In genomic region chr3:50226888-50227389, GRCh38 we compare ENCODE assay signal across 8 cellular contexts. TPM values are rescaled to one million over a fixed set of nuclear protein-coding genes. Genes with fewer than 3 reads are reported as not detected.
DNase-seq lines count a peak whose midpoint lies in the region; ATAC-seq, FAIRE-seq and TF ChIP-seq lines count a peak whose summit lies in the region.

No MANE protein-coding gene starts in this region.

- H3K9me3 Mint-ChIP-seq in chondrocyte (ENCODE audit: low read depth), result no peaks in the 10 kb centered on the region

- peak overlapping the region; percentile 92 for H3K4me3 Mint-ChIP-seq in chondrocyte (ENCODE audit: unreplicated experiment)

- H3K79me2 ChIP-seq in SK-N-SH (ENCODE audit: insufficient read depth), result no peaks in the 10 kb centered on the region

- H3F3A ChIP-seq in SK-N-SH (replicated peaks; ENCODE audit: insufficient read depth), result peaks cover 3% of the 10 kb centered on the region

- CTCF ChIA-PET in SK-N-SH (lab: Yijun Ruan, JAX), result interaction anchor here (0.6 to 61.6 kb wide), 20 partner anchors 19 to 162 kb away, joined by 3 to 1375 read pairs (median 6); partner anchors contain the start of genes GNAI2, GNAT1, IFRD2 and LSMEM2

- POLR2A ChIA-PET in SK-N-SH (lab: Yijun Ruan, JAX), result interaction anchor here (0.6 to 2.2 kb wide), 3 partner anchors 9 to 553 kb away, joined by 3 to 14 read pairs (median 4); partner anchors contain the start of gene GNAI2

- no peak for TF ChIP-seq CTCF in 22Rv1 (IDR thresholded peaks at IDR 0.05)
- TF ChIP-seq CTCF in SK-N-SH (IDR thresholded peaks at IDR 0.05), result no peak
- no peak for TF ChIP-seq CTCF in chondrocyte (IDR thresholded peaks at IDR 0.05)
- TF ChIP-seq CTCF in liver (IDR thresholded peaks at IDR 0.05; ENCODE audit: low read depth, low read length, missing input control), result no peak

- DNase-seq in GM12891 (ENCODE audit: insufficient read length, low spot score), result no peak
- no peak for DNase-seq in SK-N-SH
- no peak for DNase-seq in chondrocyte (ENCODE audit: low spot score)

- H3K9me3 ChIP-seq in SK-N-SH (no peaks in the 10 kb centered on the region), liver (ENCODE audit: control insufficient read depth in 4 of 4, low read length in 3 of 4) (no peaks in the 10 kb centered on the region), subcutaneous abdominal adipose tissue (ENCODE audit: control insufficient read depth in 5 of 5, low read length in 5 of 5) (no peaks in the 10 kb centered on the region)

- no peak for FAIRE-seq in GM12891 (lab: Jason Lieb, UNC)

- H3K4me3 ChIP-seq in SK-N-SH (ENCODE audit: low read depth in 2 of 2, low read length in 1 of 2), result peak overlapping the region; percentile 73 to 77
- peak overlapping the region in 1 of 3 donors; percentile 77 for H3K4me3 ChIP-seq in liver (ENCODE audit: low read depth in 1 of 3, low read length in 3 of 3)
- peak overlapping the region; percentile 36 to 93 (median 59) for H3K4me3 ChIP-seq in subcutaneous abdominal adipose tissue (ENCODE audit: low read depth in 1 of 5, low read length in 5 of 5)

- H3K27me3 ChIP-seq in SK-N-SH (ENCODE audit: insufficient read depth) (peaks cover 7% of the 10 kb centered on the region; the same call in 1 of the 2 replicates), liver (ENCODE audit: control insufficient read depth in 4 of 4, insufficient read depth in 4 of 4, low read length in 3 of 4) (no peaks in the 10 kb centered on the region), subcutaneous abdominal adipose tissue (ENCODE audit: control insufficient read depth in 5 of 5, insufficient read depth in 4 of 5, low read length in 5 of 5) (peaks cover 0 to 4% (median 3%) of the 10 kb centered on the region in 5 donors)

- peak overlapping the region; percentile 95 for H2AFZ ChIP-seq in SK-N-SH (ENCODE audit: low read depth)

- H4K20me1 ChIP-seq in SK-N-SH (ENCODE audit: insufficient read depth), result no peaks in the 10 kb centered on the region

- peaks cover 0 to 9% of the 10 kb centered on the region in 2 experiments; a peak in 1 of 4 replicates for H3K4me1 ChIP-seq in SK-N-SH (ENCODE audit: control insufficient read depth in 1 of 2, insufficient read depth in 2 of 2, low read depth in 1 of 2, low read length in 1 of 2)
- H3K4me1 ChIP-seq in liver (ENCODE audit: control insufficient read depth in 4 of 4, insufficient read depth in 4 of 4, low read length in 3 of 4), result peaks cover 4 to 18% (median 12%) of the 10 kb centered on the region in 4 donors
- peaks cover 4 to 47% (median 26%) of the 10 kb centered on the region in 5 donors for H3K4me1 ChIP-seq in subcutaneous abdominal adipose tissue (ENCODE audit: control insufficient read depth in 5 of 5, insufficient read depth in 5 of 5, low read length in 5 of 5)

- H3K36me3 Mint-ChIP-seq in chondrocyte (ENCODE audit: low read depth), result no peaks in the 10 kb centered on the region

- H3K4me2 ChIP-seq in SK-N-SH, result peak overlapping the region; percentile 90

- H3K27ac ChIP-seq in 22Rv1 (peak overlapping the region; percentile 78), SK-N-SH (ENCODE audit: low read depth in 2 of 2, low read length in 1 of 2) (no peak overlapping the region; a peak in 1 of 4 replicates), liver (ENCODE audit: low read depth in 1 of 2, low read length in 2 of 2) (peak overlapping the region in 1 of 2 donors; percentile 37), subcutaneous abdominal adipose tissue (ENCODE audit: low read depth, low read length) (no peak overlapping the region)

- no peak for TF ChIP-seq EP300 in SK-N-SH (IDR thresholded peaks at IDR 0.05; ENCODE audit: borderline replicate concordance in 1 of 2, low read depth in 1 of 2, low read length in 1 of 2)

- H3K36me3 ChIP-seq in SK-N-SH (replicated peaks in 1 of 2; ENCODE audit: control insufficient read depth in 1 of 2, insufficient read depth in 2 of 2, low read length in 1 of 2), result no peaks in the 10 kb centered on the region
- H3K36me3 ChIP-seq in liver (ENCODE audit: control insufficient read depth in 4 of 4, insufficient read depth in 3 of 4, low read depth in 1 of 4, low read length in 3 of 4), result no peaks in the 10 kb centered on the region
- H3K36me3 ChIP-seq in subcutaneous abdominal adipose tissue (ENCODE audit: control insufficient read depth in 5 of 5, insufficient read depth in 5 of 5, low read length in 5 of 5), result no peaks in the 10 kb centered on the region

- peak; percentile 23 for ATAC-seq in HG03135 (IDR thresholded peaks at IDR 0.05; ENCODE audit: unreplicated experiment)
- no peak for ATAC-seq in HG03045 (IDR thresholded peaks at IDR 0.05; ENCODE audit: unreplicated experiment)

- H3K9ac ChIP-seq in SK-N-SH, result peak overlapping the region; percentile 46; the same call in 1 of the 2 replicates
- peak overlapping the region; percentile 36 to 44 for H3K9ac ChIP-seq in liver (ENCODE audit: low read depth in 1 of 2, low read length in 2 of 2)
- H3K9ac ChIP-seq in subcutaneous abdominal adipose tissue (ENCODE audit: low read length in 5 of 5), result peak overlapping the region in 3 of 5 donors; percentile 48 to 71 (median 63)

- peak overlapping the region; percentile 93 for H3K27ac Mint-ChIP-seq in chondrocyte (ENCODE audit: unreplicated experiment)

- 1% methylated on average over 27 of the region's 40 CpGs for WGBS in SK-N-SH (ENCODE audit: low lambda C conversion rate)
- WGBS in liver, result 2% methylated on average over 40 of the region's 40 CpGs

- TF ChIP-seq RAD21 in SK-N-SH (IDR thresholded peaks at IDR 0.05; ENCODE audit: low read length) (no peak), liver (IDR thresholded peaks at IDR 0.05) (no peak)

- TF ChIP-seq POLR2A in GM12891 (IDR thresholded peaks at IDR 0.05; ENCODE audit: low read depth, low read length), result no peak

- no peaks in the 10 kb centered on the region for H3K9me2 ChIP-seq in SK-N-SH

- peaks cover 22% of the 10 kb centered on the region for H3K4me1 Mint-ChIP-seq in chondrocyte (ENCODE audit: low read depth)

- H3K27me3 Mint-ChIP-seq in chondrocyte (ENCODE audit: low read depth), result peaks cover 9% of the 10 kb centered on the region

TF ChIP-seq in GM12891, 5 proteins besides CTCF, POLR2A, EP300 and RAD21:
- TF ChIP-seq SPI1 (IDR thresholded peaks at IDR 0.05; ENCODE audit: low read depth, low read length), result peak; percentile 55
- no peak for TF ChIP-seq PAX5 (IDR thresholded peaks at IDR 0.05; ENCODE audit: insufficient read depth, low read length, severe bottlenecking)

TF ChIP-seq in SK-N-SH, 30 proteins besides CTCF, POLR2A, EP300 and RAD21 (continues in another document):
- no peak for TF ChIP-seq RCOR1 (IDR thresholded peaks at IDR 0.05; ENCODE audit: low read length)
- TF ChIP-seq TAF1 (IDR thresholded peaks at IDR 0.05; ENCODE audit: borderline replicate concordance, low read depth, low read length), result no peak

TF ChIP-seq in liver, 16 proteins besides CTCF, POLR2A, EP300 and RAD21 (continues in another document):
- no peak for TF ChIP-seq YY1 (IDR thresholded peaks at IDR 0.05)
- TF ChIP-seq FOXA1 (IDR thresholded peaks at IDR 0.05), result no peak
- TF ChIP-seq HNF4A (conservative IDR thresholded peaks at IDR 0.05), result no peak
- no peak for TF ChIP-seq FOXA2 (IDR thresholded peaks at IDR 0.05)

RNA-seq across cellular contexts. Expression of gene GNAI2, which starts 9.1 kb away (rescaled TPM):
- 177 TPM for polyA plus RNA-seq in GM12891 (2012; ENCODE audit: low read depth, missing spikeins)
- polyA plus RNA-seq in SK-N-SH (2012; rRNA removed) (641 and 649 TPM in 2 replicates), liver (10 to 100 TPM; 59.5 to 86.3 TPM)
- polyA plus RNA-seq in SK-N-SH (2012; cell fraction: cytosol; rRNA removed), result 388 and 495 TPM in 2 replicates
- 361 and 439 TPM in 2 replicates for polyA plus RNA-seq in SK-N-SH (2012; cell fraction: nucleus; rRNA removed)
- total RNA-seq in chondrocyte (388 to 444 TPM (median 443 TPM) in 3 replicates), liver (10 to 100 TPM; 58.3 to 65.0 TPM)

RNA-seq across cellular contexts. Expression of gene SLC38A3, which starts 21.9 kb away (rescaled TPM):
- polyA plus RNA-seq in GM12891 (2012; ENCODE audit: low read depth, missing spikeins), result not detected
- polyA plus RNA-seq in SK-N-SH (2012; rRNA removed) (0.84 and 0.89 TPM in 2 replicates), liver (100 to 1,000 TPM; 114 to 180 TPM)
- polyA plus RNA-seq in SK-N-SH (2012; cell fraction: cytosol; rRNA removed), result 0.15 and 0.29 TPM in 2 replicates
- polyA plus RNA-seq in SK-N-SH (2012; cell fraction: nucleus; rRNA removed), result 1.6 and 2.0 TPM in 2 replicates
- total RNA-seq in chondrocyte (1.00 to 1.9 TPM (median 1.2 TPM) in 3 replicates), liver (100 to 1,000 TPM in 1 of 2 donors, 10 to 100 TPM in 1; 98.1 to 166 TPM)

RNA-seq across cellular contexts. Expression of gene GNAT1, which starts 35.5 kb away (rescaled TPM):
- polyA plus RNA-seq in GM12891 (2012; ENCODE audit: low read depth, missing spikeins), result not detected
- polyA plus RNA-seq in SK-N-SH (2012; rRNA removed) (not detected in 2 replicates), liver (not detected)
- polyA plus RNA-seq in SK-N-SH (2012; cell fraction: cytosol; rRNA removed), result not detected in 2 replicates
- 0.12 TPM in 1 of 2 replicates, not detected in the other for polyA plus RNA-seq in SK-N-SH (2012; cell fraction: nucleus; rRNA removed)
- total RNA-seq in chondrocyte (not detected in 3 replicates), liver (under 1 TPM in 1 of 2 donors, not detected in 1; 0.08 TPM)

RNA-seq across cellular contexts. Expression of gene SEMA3B, which starts 42.0 kb away (rescaled TPM):
- 0.35 TPM for polyA plus RNA-seq in GM12891 (2012; ENCODE audit: low read depth, missing spikeins)
- polyA plus RNA-seq in SK-N-SH (2012; rRNA removed) (12.4 and 14.9 TPM in 2 replicates), liver (1 to 10 TPM in 1 of 2 donors, under 1 TPM in 1; 0.40 to 1.3 TPM)
- 3.4 and 5.3 TPM in 2 replicates for polyA plus RNA-seq in SK-N-SH (2012; cell fraction: cytosol; rRNA removed)
- polyA plus RNA-seq in SK-N-SH (2012; cell fraction: nucleus; rRNA removed), result 83.1 and 135 TPM in 2 replicates
- total RNA-seq in chondrocyte (9.6 to 16.4 TPM (median 14.9 TPM) in 3 replicates), liver (1 to 10 TPM in 1 of 2 donors, under 1 TPM in 1; 0.56 to 1.5 TPM)

RNA-seq across cellular contexts. Expression of gene LSMEM2, which starts 51.9 kb away (rescaled TPM):
- not detected for polyA plus RNA-seq in GM12891 (2012; ENCODE audit: low read depth, missing spikeins)
- 0.03 TPM in 1 of 2 replicates, not detected in the other for polyA plus RNA-seq in SK-N-SH (2012; rRNA removed)
- not detected in 2 replicates for polyA plus RNA-seq in SK-N-SH (2012; cell fraction: cytosol; rRNA removed)
- polyA plus RNA-seq in SK-N-SH (2012; cell fraction: nucleus; rRNA removed), result 0.13 and 0.21 TPM in 2 replicates
- not detected in 3 replicates for total RNA-seq in chondrocyte
- total RNA-seq in liver, result under 1 TPM in 1 of 2 donors, not detected in 1; 0.08 TPM
- under 1 TPM in 1 of 2 donors, not detected in 1; 0.03 TPM for polyA plus RNA-seq in liver

Comparison
In these comparisons a context has a peak if more than half of its experiments do, and no peak if none do; other contexts are left out.
1. RNA of gene SLC38A3, which starts 21.9 kb away (total RNA-seq): 98.1 to 166 TPM in liver; 1.00 to 1.9 TPM in chondrocyte; every median in the first group is over 10 times any median in the second.
2. Peak in every context shown above with its lines, with median percentiles within 50 percentile points of each other: H3K9ac ChIP-seq.